In genomic region chr1:176949033-176949662, GRCh38 we compare ENCODE assay signal across 8 cellular contexts.
DNase-seq lines count a peak whose midpoint lies in the region; ATAC-seq and TF ChIP-seq lines count a peak whose summit lies in the region.

No MANE protein-coding gene starts in this region.

- H3K4me3 Mint-ChIP-seq in chondrocyte (ENCODE audit: unreplicated experiment) (no peak overlapping the region), mesothelial cell of epicardium (no peak overlapping the region)

- H3K4me1 Mint-ChIP-seq in chondrocyte (ENCODE audit: low read depth) (no peaks in the 10 kb centered on the region), mesothelial cell of epicardium (no peaks in the 10 kb centered on the region)

- no peaks in the 10 kb centered on the region; a peak in 2 of 4 replicates for H3K4me1 ChIP-seq in SK-N-SH (ENCODE audit: control insufficient read depth in 1 of 2, insufficient read depth in 2 of 2, low read depth in 1 of 2, low read length in 1 of 2)

- no peaks in the 10 kb centered on the region for H3K36me3 Mint-ChIP-seq in chondrocyte (ENCODE audit: low read depth)
- H3K36me3 Mint-ChIP-seq in mesothelial cell of epicardium = no peaks in the 10 kb centered on the region

- H3K79me2 ChIP-seq in SK-N-SH (ENCODE audit: insufficient read depth) = no peaks in the 10 kb centered on the region

- WGBS in SK-N-SH (ENCODE audit: low lambda C conversion rate) = 48% methylated on average over 17 of the region's 17 CpGs

- TF ChIP-seq CTCF in SK-N-SH (IDR thresholded peaks at IDR 0.05) (peak; percentile 53), chondrocyte (IDR thresholded peaks at IDR 0.05) (peak; percentile 63), mesothelial cell of epicardium (IDR thresholded peaks at IDR 0.05; ENCODE audit: unreplicated experiment) (peak; percentile 57)

- POLR2A ChIA-PET in SK-N-SH (lab: Yijun Ruan, JAX) = no interaction called here

- no peak overlapping the region for H3K27ac Mint-ChIP-seq in chondrocyte (ENCODE audit: unreplicated experiment)
- H3K27ac Mint-ChIP-seq in mesothelial cell of epicardium = no peak overlapping the region

- ATAC-seq in SK-N-SH treated with all-trans-retinoic acid at 6 μM for 48 hours (no peak), HG03442 (IDR thresholded peaks at IDR 0.05; ENCODE audit: unreplicated experiment) (no peak)

- H3K9me3 Mint-ChIP-seq in chondrocyte (ENCODE audit: low read depth) (no peaks in the 10 kb centered on the region), mesothelial cell of epicardium (no peaks in the 10 kb centered on the region)

- H3K27ac ChIP-seq in SK-N-SH (ENCODE audit: low read depth in 2 of 2, low read length in 1 of 2) = no peak overlapping the region

- H3K27me3 ChIP-seq in SK-N-SH (ENCODE audit: insufficient read depth) = no peaks in the 10 kb centered on the region
- H3K27me3 ChIP-seq in H7 (ENCODE audit: control insufficient read depth, insufficient read depth, low read length) = no peaks in the 10 kb centered on the region

- CTCF ChIA-PET in SK-N-SH (lab: Yijun Ruan, JAX) = interaction anchor here (0.6 to 2.1 kb wide), 7 partner anchors 9 to 233 kb away, joined by 3 to 6 read pairs (median 3); no protein-coding TSS in a partner anchor

- peak overlapping the region in 1 of 2 experiments; percentile 35; a peak in 1 of 4 replicates for H3K4me3 ChIP-seq in SK-N-SH (ENCODE audit: low read depth in 2 of 2, low read length in 1 of 2)
- H3K4me3 ChIP-seq in H7 (ENCODE audit: insufficient read depth, low read depth, low read length) = no peak overlapping the region

- peak; percentile 33 for TF ChIP-seq RAD21 in SK-N-SH (IDR thresholded peaks at IDR 0.05; ENCODE audit: low read length)

- H3K9me2 ChIP-seq in SK-N-SH = no peaks in the 10 kb centered on the region

- H4K20me1 ChIP-seq in SK-N-SH (ENCODE audit: insufficient read depth) = no peaks in the 10 kb centered on the region

- DNase-seq in SK-N-SH = peak; percentile 49
- peak; percentile 73 for DNase-seq in H7
- peak; percentile 38 for DNase-seq in NCI-H524 treated with DMSO at 0.1 percent for 48 hours (lab: John Stamatoyannopoulos, UW)
- no peak for DNase-seq in chondrocyte (ENCODE audit: low spot score)
- DNase-seq in mesothelial cell of epicardium (ENCODE audit: low spot score in 2 of 2, unreplicated experiment in 2 of 2) = peak; percentile 34 to 74
- no peak for DNase-seq in OCI-M2 (lab: John Stamatoyannopoulos, UW; ENCODE audit: unreplicated experiment)

- H3K27me3 Mint-ChIP-seq in chondrocyte (ENCODE audit: low read depth) = peaks cover 3% of the 10 kb centered on the region
- peaks cover 58% of the 10 kb centered on the region for H3K27me3 Mint-ChIP-seq in mesothelial cell of epicardium (ENCODE audit: low read depth)

- H3K9ac ChIP-seq in SK-N-SH = no peak overlapping the region

- peaks cover 0 to 4% of the 10 kb centered on the region in 2 experiments for H3K36me3 ChIP-seq in SK-N-SH (replicated peaks in 1 of 2; ENCODE audit: control insufficient read depth in 1 of 2, insufficient read depth in 2 of 2, low read length in 1 of 2)
- H3K36me3 ChIP-seq in H7 (replicated peaks; ENCODE audit: control insufficient read depth, insufficient read depth, low read length) = no peaks in the 10 kb centered on the region

- no peak overlapping the region for H2AFZ ChIP-seq in SK-N-SH (ENCODE audit: low read depth)

- no peak for TF ChIP-seq EP300 in SK-N-SH (IDR thresholded peaks at IDR 0.05; ENCODE audit: borderline replicate concordance in 1 of 2, low read depth in 1 of 2, low read length in 1 of 2)

- H3F3A ChIP-seq in SK-N-SH (replicated peaks; ENCODE audit: insufficient read depth) = no peaks in the 10 kb centered on the region

- no peak overlapping the region for H3K4me2 ChIP-seq in SK-N-SH

- no peaks in the 10 kb centered on the region for H3K9me3 ChIP-seq in SK-N-SH

TF ChIP-seq in SK-N-SH, 30 proteins besides CTCF, POLR2A, EP300 and RAD21:
- TF ChIP-seq CHD2 (IDR thresholded peaks at IDR 0.05; ENCODE audit: low read length, partially characterized antibody) = no peak
- TF ChIP-seq SMC3 (IDR thresholded peaks at IDR 0.05; ENCODE audit: low read depth, low read length) = peak; percentile 30; the same call in 1 of the 2 replicates

TF ChIP-seq in SK-N-SH treated with all-trans-retinoic acid at 6 μM for 48 hours, 23 proteins besides CTCF, POLR2A, EP300 and RAD21:
- TF ChIP-seq ESRRG (CRISPR knock-in tag; IDR thresholded peaks at IDR 0.05) = no peak
- TF ChIP-seq ARNTL (CRISPR knock-in tag; IDR thresholded peaks at IDR 0.05; ENCODE audit: borderline replicate concordance, low read depth) = no peak
- TF ChIP-seq SNAI2 (CRISPR knock-in tag; IDR thresholded peaks at IDR 0.05) = no peak
- no peak for TF ChIP-seq TOX (CRISPR knock-in tag; IDR thresholded peaks at IDR 0.05; ENCODE audit: borderline replicate concordance)
- no peak for TF ChIP-seq PPARA (CRISPR knock-in tag; IDR thresholded peaks at IDR 0.05; ENCODE audit: borderline replicate concordance)
- TF ChIP-seq GLIS3 (CRISPR knock-in tag; IDR thresholded peaks at IDR 0.05) = no peak
- TF ChIP-seq OSR1 (CRISPR knock-in tag; IDR thresholded peaks at IDR 0.05) = no peak
- no peak for TF ChIP-seq ZFP3 (CRISPR knock-in tag; IDR thresholded peaks at IDR 0.05)
- TF ChIP-seq ZFP30 (CRISPR knock-in tag; IDR thresholded peaks at IDR 0.05) = no peak
- no peak for TF ChIP-seq CREB5 (CRISPR knock-in tag; IDR thresholded peaks at IDR 0.05; ENCODE audit: low read depth)
- TF ChIP-seq ZC3H10 (CRISPR knock-in tag; IDR thresholded peaks at IDR 0.05) = no peak
- TF ChIP-seq TSHZ2 (CRISPR knock-in tag; IDR thresholded peaks at IDR 0.05) = no peak
- TF ChIP-seq ZNF565 (CRISPR knock-in tag; conservative IDR thresholded peaks at IDR 0.05; ENCODE audit: low read depth) = no peak
- no peak for TF ChIP-seq BACH2 (CRISPR knock-in tag; IDR thresholded peaks at IDR 0.05; ENCODE audit: borderline replicate concordance)

Comparison
In these comparisons a context has a peak if more than half of its experiments do, and no peak if none do; other contexts are left out.
1. DNase-seq: peak in SK-N-SH (single experiment), H7 (single experiment), NCI-H524 treated with DMSO at 0.1 percent for 48 hours (single experiment) and mesothelial cell of epicardium (2 of 2); none in chondrocyte (single experiment) and OCI-M2 (single experiment).
2. Peak in every context shown above with its lines, with median percentiles within 50 percentile points of each other: CTCF ChIP-seq.